ENCODE assay signal across 13 cellular contexts in genomic region chr2:105755895-105756294, GRCh38. TPM values are rescaled to one million over a fixed set of nuclear protein-coding genes. Genes with fewer than 3 reads are reported as not detected.
DNase-seq lines count a peak whose midpoint lies in the region; ATAC-seq and TF ChIP-seq lines count a peak whose summit lies in the region.
"Had no signal": no experiment of that assay in that cellular context is flagged by ENCODE, and none has a peak within 500 bp of the region (broad histone marks: within the 10 kb centered on the region; RNA-seq: fewer than 3 reads in every experiment).

No MANE protein-coding gene starts in this region.

- H3K79me2 ChIP-seq in mammary epithelial cell (ENCODE audit: insufficient read depth, low read length), result peaks cover 98% of the 10 kb centered on the region

- peak overlapping the region; percentile 84 for H3K27ac Mint-ChIP-seq in activated CD4-positive, alpha-beta memory T cell treated with anti-CD3 and anti-CD28 coated beads, Interleukin-2, amount 10 ng/mL, durations not matched to agents 7 days and 5 days
- peak overlapping the region; percentile 85 for H3K27ac Mint-ChIP-seq in stimulated activated naive B cell treated with anti-CD40 and anti-IgM and Interleukin-4, amounts not matched to agents 10 μg/mL and 1 μg/mL and 100 μg/mL, for 72 hours

- TF ChIP-seq CTCF in mammary epithelial cell (conservative IDR thresholded peaks at IDR 0.05 in 1 of 2, IDR thresholded peaks at IDR 0.05 in 1 of 2; ENCODE audit: extremely low read depth in 1 of 2, insufficient read depth in 1 of 2, low read depth in 1 of 2, low read length in 2 of 2) (no peak), breast epithelium (IDR thresholded peaks at IDR 0.05) (no peak), psoas muscle (IDR thresholded peaks at IDR 0.05) (no peak)

- H3K4me1 ChIP-seq in mammary epithelial cell (ENCODE audit: insufficient read depth, low read length) (peaks cover 11% of the 10 kb centered on the region), breast epithelium (peaks cover 3 to 9% of the 10 kb centered on the region in 2 donors), psoas muscle (peaks cover 56% of the 10 kb centered on the region)

- CTCF ChIA-PET in mammary epithelial cell (lab: Charles Lee; ENCODE audit: low non-redundant PET), result interaction anchor here (0.6 kb wide), 1 partner anchor 99 kb away, joined by 12 read pairs; no protein-coding TSS in a partner anchor
- CTCF ChIA-PET in activated CD4-positive, alpha-beta memory T cell treated with anti-CD3 and anti-CD28 coated beads, Interleukin-2, amount 10 ng/mL, durations not matched to agents 7 days and 5 days (lab: Charles Lee), result interaction anchor here (0.6 to 1.6 kb wide), 4 partner anchors 20 to 364 kb away, joined by 4 to 7 read pairs (median 4); no protein-coding TSS in a partner anchor

- H3K9ac ChIP-seq in mammary epithelial cell (ENCODE audit: insufficient read depth, low read length), result no peak overlapping the region

- dilution Hi-C loops in mammary epithelial cell (cut with HindIII; ENCODE audit: low sequenced_read_pairs), result no loop called here

- H3K4me3 Mint-ChIP-seq in activated CD4-positive, alpha-beta memory T cell treated with anti-CD3 and anti-CD28 coated beads, Interleukin-2, amount 10 ng/mL, durations not matched to agents 7 days and 5 days, result peak overlapping the region; percentile 26
- peak overlapping the region; percentile 73 to 79 for H3K4me3 Mint-ChIP-seq in stimulated activated naive B cell treated with anti-CD40 and anti-IgM and Interleukin-4, amounts not matched to agents 10 μg/mL and 1 μg/mL and 100 μg/mL, for 72 hours

- peaks cover 72% of the 10 kb centered on the region for H3K36me3 Mint-ChIP-seq in activated CD4-positive, alpha-beta memory T cell treated with anti-CD3 and anti-CD28 coated beads, Interleukin-2, amount 10 ng/mL, durations not matched to agents 7 days and 5 days (ENCODE audit: low read depth)
- H3K36me3 Mint-ChIP-seq in stimulated activated naive B cell treated with anti-CD40 and anti-IgM and Interleukin-4, amounts not matched to agents 10 μg/mL and 1 μg/mL and 100 μg/mL, for 72 hours, result peaks cover 34 to 68% of the 10 kb centered on the region in 2 donors

- H3K27me3 ChIP-seq in mammary epithelial cell (ENCODE audit: insufficient read depth, low read length) (no peaks in the 10 kb centered on the region), breast epithelium (no peaks in the 10 kb centered on the region), psoas muscle (ENCODE audit: insufficient read depth in 3 of 3, low read length in 2 of 3) (no peaks in the 10 kb centered on the region)
- H3K27me3 ChIP-seq: cardiac muscle cell had no signal

- H3K4me1 Mint-ChIP-seq in activated CD4-positive, alpha-beta memory T cell treated with anti-CD3 and anti-CD28 coated beads, Interleukin-2, amount 10 ng/mL, durations not matched to agents 7 days and 5 days, result peaks cover 94% of the 10 kb centered on the region
- peaks cover 76 to 92% of the 10 kb centered on the region in 2 donors for H3K4me1 Mint-ChIP-seq in stimulated activated naive B cell treated with anti-CD40 and anti-IgM and Interleukin-4, amounts not matched to agents 10 μg/mL and 1 μg/mL and 100 μg/mL, for 72 hours

- no TSS peak for BruUV-seq in mammary epithelial cell (replicated peaks; lab: Mats Ljungman, UMichigan)

- H3K27me3 Mint-ChIP-seq in activated CD4-positive, alpha-beta memory T cell treated with anti-CD3 and anti-CD28 coated beads, Interleukin-2, amount 10 ng/mL, durations not matched to agents 7 days and 5 days, result no peaks in the 10 kb centered on the region
- H3K27me3 Mint-ChIP-seq in stimulated activated naive B cell treated with anti-CD40 and anti-IgM and Interleukin-4, amounts not matched to agents 10 μg/mL and 1 μg/mL and 100 μg/mL, for 72 hours, result no peaks in the 10 kb centered on the region

- WGBS in mammary epithelial cell (ENCODE audit: low coverage, missing lambda C conversion rate), result 53% methylated on average over 4 of the region's 4 CpGs
- 29 to 42% (median 42%) methylated on average over 4 of the region's 4 CpGs for WGBS in psoas muscle, 3 donors

- H3K4me2 ChIP-seq in mammary epithelial cell (ENCODE audit: insufficient read depth, low read depth, low read length), result no peak overlapping the region

- H3K27ac ChIP-seq in mammary epithelial cell (ENCODE audit: insufficient read depth, low read depth, low read length) (no peak overlapping the region), breast epithelium (no peak overlapping the region), epithelial cell of prostate (peak overlapping the region; percentile 3), psoas muscle (no peak overlapping the region)
- H3K27ac ChIP-seq: cardiac muscle cell had no signal

- POLR2A ChIA-PET in activated CD4-positive, alpha-beta memory T cell treated with anti-CD3 and anti-CD28 coated beads, Interleukin-2, amount 10 ng/mL, durations not matched to agents 7 days and 5 days (lab: Charles Lee), result interaction anchor here (0.6 to 12.1 kb wide), 17 partner anchors 8 to 133 kb away, joined by 3 to 120 read pairs (median 7); partner anchors contain the start of gene NCK2

- H3K36me3 ChIP-seq in mammary epithelial cell (ENCODE audit: insufficient read depth, low read length), result peaks cover 3% of the 10 kb centered on the region
- no peaks in the 10 kb centered on the region for H3K36me3 ChIP-seq in breast epithelium
- H3K36me3 ChIP-seq in psoas muscle (ENCODE audit: insufficient read depth in 1 of 2, low read depth in 1 of 2), result no peaks in the 10 kb centered on the region
- H3K36me3 ChIP-seq: cardiac muscle cell had no signal

- no peak for TF ChIP-seq POLR2A in breast epithelium (IDR thresholded peaks at IDR 0.05)

- DNase-seq in mammary epithelial cell, result peak; percentile 44
- DNase-seq in breast epithelium (ENCODE audit: low spot score in 2 of 2), result no peak
- no peak for DNase-seq in activated CD4-positive, alpha-beta memory T cell treated with anti-CD3 and anti-CD28 coated beads, Interleukin-2, amount 10 ng/mL, durations not matched to agents 7 days and 5 days
- DNase-seq in epithelial cell of prostate (ENCODE audit: low read depth, low spot score), result no peak
- no peak for DNase-seq in stimulated activated naive B cell treated with anti-CD40 and anti-IgM and Interleukin-4, amounts not matched to agents 10 μg/mL and 1 μg/mL and 100 μg/mL, for 72 hours
- no peak for DNase-seq in psoas muscle
- DNase-seq in NCI-H2171 treated with DMSO at 0.1 percent for 48 hours (lab: John Stamatoyannopoulos, UW), result no peak
- no peak for DNase-seq in amniotic stem cell (lab: John Stamatoyannopoulos, UW)
- DNase-seq: NCI-H1930; NCI-H69; stimulated activated CD4-positive, alpha-beta T cell treated with anti-CD3 and anti-CD28 coated beads, Interleukin-15, amount 100 ng/mL, for 24 hours had no signal

- H3K9me3 Mint-ChIP-seq in activated CD4-positive, alpha-beta memory T cell treated with anti-CD3 and anti-CD28 coated beads, Interleukin-2, amount 10 ng/mL, durations not matched to agents 7 days and 5 days, result no peaks in the 10 kb centered on the region
- no peaks in the 10 kb centered on the region for H3K9me3 Mint-ChIP-seq in stimulated activated naive B cell treated with anti-CD40 and anti-IgM and Interleukin-4, amounts not matched to agents 10 μg/mL and 1 μg/mL and 100 μg/mL, for 72 hours

- H3K4me3 ChIP-seq in mammary epithelial cell (replicated peaks in 1 of 3; ENCODE audit: insufficient read depth in 1 of 3, low read depth in 2 of 3, low read length in 3 of 3) (no peak overlapping the region), breast epithelium (no peak overlapping the region), psoas muscle (no peak overlapping the region)
- H3K4me3 ChIP-seq: cardiac muscle cell had no signal

- ATAC-seq in stimulated activated naive B cell treated with anti-CD40 and anti-IgM and Interleukin-4, amounts not matched to agents 10 μg/mL and 1 μg/mL and 100 μg/mL, for 72 hours (replicated peaks), result no peak
- no peak for ATAC-seq in psoas muscle
- ATAC-seq: Right ventricle myocardium inferior had no signal

- in situ Hi-C loops in mammary epithelial cell (cut with MboI; ENCODE audit: low sequenced_read_pairs in 2 of 2), result no loop called here

- intact Hi-C loops in mammary epithelial cell (cut with micrococcal nuclease) (no loop called here), breast epithelium (cut with DNase I; ENCODE audit: low total_unique reads) (no loop called here), psoas muscle (cut with DNase I) (no loop called here)

- H2AFZ ChIP-seq in mammary epithelial cell (ENCODE audit: low read depth, low read length), result no peak overlapping the region

- H4K20me1 ChIP-seq in mammary epithelial cell (ENCODE audit: insufficient read depth, low read length), result no peaks in the 10 kb centered on the region

- H3K9me3 ChIP-seq in mammary epithelial cell (replicated peaks; ENCODE audit: insufficient read depth, low read length) (no peaks in the 10 kb centered on the region), breast epithelium (no peaks in the 10 kb centered on the region), psoas muscle (no peaks in the 10 kb centered on the region)

RNA-seq across cellular contexts. Expression of gene NCK2, which starts 11.2 kb away (rescaled TPM):
- total RNA-seq in mammary epithelial cell, result 10 to 100 TPM; 49.2 to 73.2 TPM
- polyA plus RNA-seq in mammary epithelial cell, result 48.1 TPM
- polyA minus RNA-seq in mammary epithelial cell, result 58.0 TPM
- total RNA-seq in breast epithelium, result 10 to 100 TPM; 42.0 to 54.3 (median 46.9) TPM
- total RNA-seq in activated CD4-positive, alpha-beta memory T cell treated with anti-CD3 and anti-CD28 coated beads, Interleukin-2, amount 10 ng/mL, durations not matched to agents 7 days and 5 days, result 10 to 100 TPM; 70.8 to 75.9 TPM
- 10 to 100 TPM; 33.9 to 53.1 (median 41.1) TPM for total RNA-seq in psoas muscle
- polyA plus RNA-seq in psoas muscle, result 100 to 1,000 TPM in 1 of 3 donors, 10 to 100 TPM in 2; 26.5 to 111 (median 39.6) TPM
